In genomic region chr2:241359481-241360045, GRCh38 we compare ENCODE assay signal across 18 cellular contexts. TPM values are rescaled to one million over a fixed set of nuclear protein-coding genes. Genes with fewer than 3 reads are reported as not detected.
DNase-seq lines count a peak whose midpoint lies in the region; ATAC-seq and TF ChIP-seq lines count a peak whose summit lies in the region.
"Had no signal": no experiment of that assay in that cellular context is flagged by ENCODE, and none has a peak within 500 bp of the region (broad histone marks: within the 10 kb centered on the region; RNA-seq: fewer than 3 reads in every experiment).

No MANE protein-coding gene starts in this region.

- H3K4me3 ChIP-seq in mesendoderm (ENCODE audit: low read length) (no peak overlapping the region), stomach (no peak overlapping the region), mammary epithelial cell (replicated peaks in 1 of 3; ENCODE audit: insufficient read depth in 1 of 3, low read depth in 2 of 3, low read length in 3 of 3) (no peak overlapping the region)
- H3K4me3 ChIP-seq: MG63, right atrium auricular region had no signal

- no peak for DNase-seq in HFFc6
- no peak for DNase-seq in activated B cell treated with CpG ODN at 0.5 μM for 24 hours
- DNase-seq in mesendoderm, result no peak
- DNase-seq in stomach, result no peak
- no peak for DNase-seq in GM19238 (ENCODE audit: insufficient read length, low spot score)
- no peak for DNase-seq in mammary epithelial cell
- DNase-seq: activated CD4-positive, alpha-beta T cell treated with anti-CD3 and anti-CD28 coated beads, Interleukin-2, amount 50 U/mL, for 4 hours; activated naive CD4-positive, alpha-beta T cell treated with Interleukin-2 at 50 U/mL for 16 hours; activated T-cell treated with anti-CD3 and anti-CD28 coated beads for 4 hours; anterior cingulate cortex; kidney; MG63; NCI-H1694 treated with DMSO at 0.1 percent for 48 hours; NCI-H345; nucleus accumbens; stimulated activated naive CD8-positive, alpha-beta T cell treated with anti-CD3 and anti-CD28 coated beads, Interleukin-15, amount 100 ng/mL, for 72 hours had no signal

- H3K9me3 ChIP-seq in stomach (no peaks in the 10 kb centered on the region), mammary epithelial cell (replicated peaks; ENCODE audit: insufficient read depth, low read length) (no peaks in the 10 kb centered on the region)
- H3K9me3 ChIP-seq: MG63, right atrium auricular region had no signal

- H2BK5ac ChIP-seq in mesendoderm (ENCODE audit: low read length), result no peak overlapping the region

- dilution Hi-C loops in mammary epithelial cell (cut with HindIII; ENCODE audit: low sequenced_read_pairs), result no loop called here

- H3K4me1 ChIP-seq in mesendoderm (ENCODE audit: control insufficient read depth, low read depth, low read length) (peaks cover 15% of the 10 kb centered on the region), stomach (peaks cover 19 to 84% (median 58%) of the 10 kb centered on the region in 4 donors), mammary epithelial cell (ENCODE audit: insufficient read depth, low read length) (peaks cover 14% of the 10 kb centered on the region)

- H3K36me3 ChIP-seq in mesendoderm (ENCODE audit: control insufficient read depth, insufficient read depth, low read length), result no peaks in the 10 kb centered on the region
- peaks cover 0 to 2% (median under 1%) of the 10 kb centered on the region in 4 donors for H3K36me3 ChIP-seq in stomach
- H3K36me3 ChIP-seq in mammary epithelial cell (ENCODE audit: insufficient read depth, low read length), result no peaks in the 10 kb centered on the region
- H3K36me3 ChIP-seq: right atrium auricular region had no signal

- in situ Hi-C loops in mammary epithelial cell (cut with MboI; ENCODE audit: low sequenced_read_pairs in 2 of 2), result no loop called here

- TF ChIP-seq POLR2A in stomach (IDR thresholded peaks at IDR 0.05), result no peak

- no peak overlapping the region for H3K4ac ChIP-seq in mesendoderm (ENCODE audit: low read depth, low read length)

- H3K23ac ChIP-seq in mesendoderm (ENCODE audit: low read length), result no peak overlapping the region

- ATAC-seq in activated B cell treated with CpG ODN at 0.5 μM for 24 hours (ENCODE audit: low read depth) (no peak), HG02981 (IDR thresholded peaks at IDR 0.05; ENCODE audit: unreplicated experiment) (no peak)
- ATAC-seq: stimulated activated naive CD8-positive, alpha-beta T cell treated with anti-CD3 and anti-CD28 coated beads, Interleukin-15, amount 100 ng/mL, for 72 hours had no signal

- no peaks in the 10 kb centered on the region for H4K20me1 ChIP-seq in mammary epithelial cell (ENCODE audit: insufficient read depth, low read length)

- CTCF ChIA-PET in activated B cell treated with CpG ODN at 0.5 μM for 24 hours (lab: Charles Lee), result interaction anchor here (1.2 to 2.5 kb wide), 4 partner anchors 9 to 33 kb away, joined by 3 to 11 read pairs (median 6); no protein-coding TSS in a partner anchor
- CTCF ChIA-PET in mammary epithelial cell (lab: Charles Lee; ENCODE audit: low non-redundant PET), result no interaction called here

- H4K5ac ChIP-seq in mesendoderm (ENCODE audit: low read length), result no peak overlapping the region

- H3K4me3 Mint-ChIP-seq in HFFc6, result no peak overlapping the region
- peak overlapping the region; percentile 44 for H3K4me3 Mint-ChIP-seq in activated B cell treated with CpG ODN at 0.5 μM for 24 hours
- H3K4me3 Mint-ChIP-seq: stimulated activated naive CD8-positive, alpha-beta T cell treated with anti-CD3 and anti-CD28 coated beads, Interleukin-15, amount 100 ng/mL, for 72 hours had no signal

- POLR2A ChIA-PET in activated B cell treated with CpG ODN at 0.5 μM for 24 hours (lab: Charles Lee), result interaction anchor here (2.3 to 3.7 kb wide), 4 partner anchors 12 to 44 kb away, joined by 11 to 50 read pairs (median 24); partner anchors contain the start of genes HDLBP and SEPTIN2

- H2BK15ac ChIP-seq in mesendoderm (replicated peaks; ENCODE audit: low read depth), result no peak overlapping the region

- H3K27ac ChIP-seq in mesendoderm (ENCODE audit: low read depth, low read length) (no peak overlapping the region), stomach (peak overlapping the region; percentile 19 to 97 (median 96)), mammary epithelial cell (ENCODE audit: insufficient read depth, low read depth, low read length) (no peak overlapping the region)
- H3K27ac ChIP-seq: right atrium auricular region had no signal

- H2AFZ ChIP-seq in mammary epithelial cell (ENCODE audit: low read depth, low read length), result no peak overlapping the region

- H3K79me2 ChIP-seq in mesendoderm (ENCODE audit: control insufficient read depth, insufficient read depth, low read length), result peaks cover 42% of the 10 kb centered on the region
- peaks cover 75% of the 10 kb centered on the region for H3K79me2 ChIP-seq in mammary epithelial cell (ENCODE audit: insufficient read depth, low read length)

- H3K27me3 Mint-ChIP-seq in HFFc6 (ENCODE audit: insufficient read depth) (peaks cover 2% of the 10 kb centered on the region; the same call in 1 of the 2 replicates), activated B cell treated with CpG ODN at 0.5 μM for 24 hours (no peaks in the 10 kb centered on the region)
- H3K27me3 Mint-ChIP-seq: stimulated activated naive CD8-positive, alpha-beta T cell treated with anti-CD3 and anti-CD28 coated beads, Interleukin-15, amount 100 ng/mL, for 72 hours had no signal

- H3K27ac Mint-ChIP-seq in HFFc6 (peak overlapping the region; percentile 4; the same call in 1 of the 2 replicates), activated B cell treated with CpG ODN at 0.5 μM for 24 hours (peak overlapping the region; percentile 79)
- H3K27ac Mint-ChIP-seq: stimulated activated naive CD8-positive, alpha-beta T cell treated with anti-CD3 and anti-CD28 coated beads, Interleukin-15, amount 100 ng/mL, for 72 hours had no signal

- no peaks in the 10 kb centered on the region for H3K9me3 Mint-ChIP-seq in HFFc6
- H3K9me3 Mint-ChIP-seq in activated B cell treated with CpG ODN at 0.5 μM for 24 hours, result no peaks in the 10 kb centered on the region
- H3K9me3 Mint-ChIP-seq: stimulated activated naive CD8-positive, alpha-beta T cell treated with anti-CD3 and anti-CD28 coated beads, Interleukin-15, amount 100 ng/mL, for 72 hours had no signal

- H3K4me1 Mint-ChIP-seq in HFFc6 (ENCODE audit: low read depth) (peaks cover 59% of the 10 kb centered on the region), activated B cell treated with CpG ODN at 0.5 μM for 24 hours (peaks cover 69% of the 10 kb centered on the region)

- TF ChIP-seq EP300 in stomach (IDR thresholded peaks at IDR 0.05), result no peak

- H3K18ac ChIP-seq in mesendoderm (ENCODE audit: low read length), result no peak overlapping the region

- no peak for TF ChIP-seq CTCF in HFFc6 (IDR thresholded peaks at IDR 0.05)
- no peak for TF ChIP-seq CTCF in activated B cell treated with CpG ODN at 0.5 μM for 24 hours (IDR thresholded peaks at IDR 0.05)
- no peak for TF ChIP-seq CTCF in stomach (IDR thresholded peaks at IDR 0.05)
- no peak for TF ChIP-seq CTCF in mammary epithelial cell (conservative IDR thresholded peaks at IDR 0.05 in 1 of 2, IDR thresholded peaks at IDR 0.05 in 1 of 2; ENCODE audit: extremely low read depth in 1 of 2, insufficient read depth in 1 of 2, low read depth in 1 of 2, low read length in 2 of 2)

- H3K79me1 ChIP-seq in mesendoderm (ENCODE audit: low read length), result peaks cover 29% of the 10 kb centered on the region

- BruUV-seq in mammary epithelial cell (replicated peaks; lab: Mats Ljungman, UMichigan), result no TSS peak

- no peak overlapping the region for H2AK5ac ChIP-seq in mesendoderm (ENCODE audit: low read length)

- H2BK120ac ChIP-seq in mesendoderm (ENCODE audit: low read depth, low read length), result no peak overlapping the region

- H3K36me3 Mint-ChIP-seq in HFFc6 (ENCODE audit: low read depth) (peaks cover 14% of the 10 kb centered on the region), activated B cell treated with CpG ODN at 0.5 μM for 24 hours (ENCODE audit: low read depth) (peaks cover 24% of the 10 kb centered on the region)

- peak overlapping the region; percentile 34 for H3K56ac ChIP-seq in mesendoderm (ENCODE audit: low read length)

- H3K27me3 ChIP-seq in mesendoderm (ENCODE audit: insufficient read depth, low read length, poor library complexity), result no peaks in the 10 kb centered on the region
- H3K27me3 ChIP-seq in stomach, result no peaks in the 10 kb centered on the region
- no peaks in the 10 kb centered on the region for H3K27me3 ChIP-seq in mammary epithelial cell (ENCODE audit: insufficient read depth, low read length)
- H3K27me3 ChIP-seq: MG63, right atrium auricular region had no signal

- H4K8ac ChIP-seq in mesendoderm (ENCODE audit: low read depth, low read length), result no peak overlapping the region

- H3K4me2 ChIP-seq in mesendoderm (ENCODE audit: low read length) (no peak overlapping the region), mammary epithelial cell (ENCODE audit: insufficient read depth, low read depth, low read length) (no peak overlapping the region)

- H3K9ac ChIP-seq in mesendoderm (ENCODE audit: low read length), result no peak overlapping the region
- no peak overlapping the region for H3K9ac ChIP-seq in mammary epithelial cell (ENCODE audit: insufficient read depth, low read length)

- intact Hi-C loops in activated B cell treated with CpG ODN at 0.5 μM for 24 hours (cut with micrococcal nuclease), result loop anchor here (2.0 to 5.0 kb wide), 9 partner anchors 23 to 797 kb away; partner anchors contain the start of genes D2HGDH, DTYMK and DUSP28
- intact Hi-C loops in stomach (cut with DNase I; ENCODE audit: low total_unique reads), result no loop called here
- intact Hi-C loops in mammary epithelial cell (cut with micrococcal nuclease), result loop anchor here (5.0 to 10.0 kb wide), 4 partner anchors 145 to 505 kb away; partner anchors contain the start of genes ATG4B, STK25 and THAP4

- WGBS in mesendoderm (ENCODE audit: extremely low coverage, insufficient coverage, low lambda C conversion rate), result no CpG with 5 or more reads among the region's 7 CpGs
- WGBS in stomach, 5 donors, result 49 to 68% (median 66%) methylated on average over 7 of the region's 7 CpGs
- 94% methylated on average over 7 of the region's 7 CpGs for WGBS in mammary epithelial cell (ENCODE audit: low coverage, missing lambda C conversion rate)

RNA-seq across cellular contexts. Expression of gene FARP2, which starts 3.5 kb away (rescaled TPM):
- total RNA-seq in HFFc6 (2021; fragmentation: NEBNext Ultra II Directional; extraction: Animal tissue kit (Norgen Biotek cat#: 25700)), result 10 to 100 TPM; 38.3 to 46.4 (median 41.9) TPM
- 74.7 and 91.2 TPM in 2 replicates for total RNA-seq in activated B cell treated with CpG ODN at 0.5 μM for 24 hours
- 13.8 TPM for polyA plus RNA-seq in mesendoderm (2013, experiment 1 of 2)
- 13.4 TPM for polyA plus RNA-seq in mesendoderm (2013, experiment 2 of 2)
- 100 to 1,000 TPM in 3 of 5 donors, 10 to 100 TPM in 2; 54.2 to 260 (median 108) TPM for total RNA-seq in stomach
- polyA plus RNA-seq in stomach, result 10 to 100 TPM; 15.8 to 35.6 (median 20.0) TPM
- total RNA-seq in mammary epithelial cell, result 10 to 100 TPM; 38.5 to 40.2 TPM
- 22.0 TPM for polyA plus RNA-seq in mammary epithelial cell
- 103 TPM for polyA minus RNA-seq in mammary epithelial cell

RNA-seq across cellular contexts. Expression of gene SEPTIN2, which starts 43.8 kb away (rescaled TPM):
- 100 to 1,000 TPM; 399 to 468 (median 441) TPM for total RNA-seq in HFFc6 (2021; fragmentation: NEBNext Ultra II Directional; extraction: Animal tissue kit (Norgen Biotek cat#: 25700))
- total RNA-seq in activated B cell treated with CpG ODN at 0.5 μM for 24 hours (238 and 251 TPM in 2 replicates), stomach (100 to 1,000 TPM in 4 of 5 donors, 10 to 100 TPM in 1; 88.7 to 603 (median 272) TPM), mammary epithelial cell (100 to 1,000 TPM; 294 to 300 TPM)
- polyA plus RNA-seq in mesendoderm (2013, experiment 1 of 2), result 265 TPM
- polyA plus RNA-seq in mesendoderm (2013, experiment 2 of 2), result 261 TPM
- polyA plus RNA-seq in stomach (100 to 1,000 TPM; 104 to 169 (median 164) TPM), mammary epithelial cell (223 TPM)
- 528 TPM for polyA minus RNA-seq in mammary epithelial cell

RNA-seq across cellular contexts. Expression of gene HDLBP, which starts 44.1 kb away (rescaled TPM):
- 1,000 to 10,000 TPM in 5 of 6 experiments, 100 to 1,000 TPM in 1; 991 to 1,153 (median 1,104) TPM for total RNA-seq in HFFc6 (2021; fragmentation: NEBNext Ultra II Directional; extraction: Animal tissue kit (Norgen Biotek cat#: 25700))
- total RNA-seq in activated B cell treated with CpG ODN at 0.5 μM for 24 hours (158 and 168 TPM in 2 replicates), stomach (100 to 1,000 TPM; 350 to 752 (median 530) TPM), mammary epithelial cell (100 to 1,000 TPM; 617 to 628 TPM)
- polyA plus RNA-seq in mesendoderm (2013, experiment 1 of 2), result 303 TPM
- 315 TPM for polyA plus RNA-seq in mesendoderm (2013, experiment 2 of 2)
- polyA plus RNA-seq in stomach (100 to 1,000 TPM; 171 to 207 (median 173) TPM), mammary epithelial cell (360 TPM)
- polyA minus RNA-seq in mammary epithelial cell, result 893 TPM

Comparison
In these comparisons a context has a peak if more than half of its experiments do, and no peak if none do; other contexts are left out.
1. H3K27ac ChIP-seq: peak in stomach (5 of 5); none in mesendoderm (single experiment) and mammary epithelial cell (single experiment).